In the genomic region with DNA sequence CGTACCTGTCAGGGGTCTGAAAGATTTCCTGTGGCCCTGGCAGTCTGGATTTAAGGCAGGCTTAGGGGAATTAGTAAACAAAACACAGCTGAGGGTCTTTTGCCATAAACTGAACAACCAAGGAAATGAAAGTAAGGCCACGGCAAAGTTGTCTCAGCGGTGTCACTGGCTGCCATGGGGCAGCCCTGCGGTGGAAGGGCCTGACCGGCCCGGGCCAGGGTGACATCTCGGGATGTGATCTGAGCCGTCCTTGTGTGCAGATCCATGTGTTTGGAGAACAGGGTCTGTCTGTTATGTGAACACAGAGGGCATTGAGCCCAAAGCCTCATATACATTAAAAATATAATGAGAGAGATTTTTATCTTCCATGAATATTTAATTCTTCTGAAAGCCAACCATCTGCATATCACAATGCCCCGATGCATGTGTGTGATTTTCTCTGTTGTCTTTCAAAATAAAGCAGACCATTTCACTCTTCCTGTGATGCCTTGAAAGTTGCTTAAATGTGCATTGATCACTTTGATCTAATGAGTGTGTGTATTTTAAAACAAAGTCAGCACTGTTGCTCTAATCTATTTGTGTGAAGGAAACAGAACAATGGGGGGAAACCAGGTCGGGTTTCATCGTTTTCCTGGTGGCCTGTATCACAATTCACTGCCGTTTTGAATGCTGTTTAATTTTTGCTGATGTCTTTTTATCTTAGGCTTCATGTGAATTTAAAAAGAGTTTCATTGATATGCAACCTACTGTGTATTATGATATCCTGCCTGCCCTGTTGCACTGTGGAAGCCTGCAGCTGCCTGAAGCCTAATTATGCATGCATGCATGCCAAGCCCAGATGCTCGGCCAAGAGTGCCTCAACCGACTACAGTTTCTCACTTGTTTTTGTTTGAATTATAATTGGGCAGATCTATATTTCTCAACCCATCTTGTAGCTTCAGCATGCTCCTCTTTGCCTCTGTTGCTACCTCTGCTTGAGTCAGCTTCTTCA, we compare ENCODE assay signal across 12 cellular contexts.
DNase-seq lines count a peak whose midpoint lies in the region; ATAC-seq and TF ChIP-seq lines count a peak whose summit lies in the region.
"Had no signal": no experiment of that assay in that cellular context is flagged by ENCODE, and none has a peak within 500 bp of the region (broad histone marks: within the 10 kb centered on the region; RNA-seq: fewer than 3 reads in every experiment).

No MANE protein-coding gene starts in this region.

- H3K9me3 Mint-ChIP-seq in endothelial cell (ENCODE audit: unreplicated experiment) (no peaks in the 10 kb centered on the region), neural progenitor cell (peaks cover 22% of the 10 kb centered on the region), immature natural killer cell (peaks cover 0 to 5% (median under 1%) of the 10 kb centered on the region in 6 donors)

- no peaks in the 10 kb centered on the region for H3K9me3 ChIP-seq in neural progenitor cell (ENCODE audit: low read depth)
- peaks cover 0 to 3% (median 0%) of the 10 kb centered on the region in 3 donors for H3K9me3 ChIP-seq in gastrocnemius medialis

- H3K27ac Mint-ChIP-seq in endothelial cell (ENCODE audit: unreplicated experiment) (peak overlapping the region; percentile 90), neural progenitor cell (peak overlapping the region; percentile 91), immature natural killer cell (no peak overlapping the region)

- H3K4me1 ChIP-seq in neural progenitor cell = peaks cover 35% of the 10 kb centered on the region
- peaks cover 22% of the 10 kb centered on the region in 2 donors for H3K4me1 ChIP-seq in gastrocnemius medialis
- H3K4me1 ChIP-seq: tibial artery had no signal

- no peak for ATAC-seq in GM21381 (IDR thresholded peaks at IDR 0.05; ENCODE audit: unreplicated experiment)
- ATAC-seq in gastrocnemius medialis = no peak
- ATAC-seq: esophagus mucosa, left colon had no signal

- peaks cover 22% of the 10 kb centered on the region for H3K4me1 Mint-ChIP-seq in endothelial cell (ENCODE audit: unreplicated experiment)
- H3K4me1 Mint-ChIP-seq in neural progenitor cell = peaks cover 42% of the 10 kb centered on the region
- no peaks in the 10 kb centered on the region for H3K4me1 Mint-ChIP-seq in immature natural killer cell

- in situ Hi-C loops in gastrocnemius medialis (cut with MboI; ENCODE audit: low sequenced_read_pairs in 4 of 4) (no loop called here), brain microvascular endothelial cell (cut with HindIII; ENCODE audit: low pct_ligation_motif_present, low sequenced_read_pairs) (no loop called here)

- H2AFZ ChIP-seq in neural progenitor cell (replicated peaks) = no peak overlapping the region

- no peak overlapping the region for H3K4me3 ChIP-seq in H7 (ENCODE audit: insufficient read depth, low read depth, low read length)
- H3K4me3 ChIP-seq in neural progenitor cell = no peak overlapping the region
- no peak overlapping the region for H3K4me3 ChIP-seq in gastrocnemius medialis
- H3K4me3 ChIP-seq in brain microvascular endothelial cell (ENCODE audit: low read depth, low read length) = no peak overlapping the region
- H3K4me3 ChIP-seq: tibial artery had no signal

- H3K36me3 ChIP-seq in H7 (replicated peaks; ENCODE audit: control insufficient read depth, insufficient read depth, low read length) (no peaks in the 10 kb centered on the region), neural progenitor cell (peaks cover 5% of the 10 kb centered on the region), gastrocnemius medialis (no peaks in the 10 kb centered on the region), brain microvascular endothelial cell (replicated peaks) (no peaks in the 10 kb centered on the region)
- H3K36me3 ChIP-seq: tibial artery had no signal

- H3K4me2 ChIP-seq in neural progenitor cell = peak overlapping the region; percentile 70

- no peaks in the 10 kb centered on the region for H3K79me2 ChIP-seq in neural progenitor cell (ENCODE audit: low read depth)

- no peaks in the 10 kb centered on the region for H4K20me1 ChIP-seq in neural progenitor cell (ENCODE audit: low read depth)

- TF ChIP-seq CTCF in endothelial cell (IDR thresholded peaks at IDR 0.05; ENCODE audit: unreplicated experiment) = no peak
- no peak for TF ChIP-seq CTCF in neural progenitor cell (IDR thresholded peaks at IDR 0.05)
- TF ChIP-seq CTCF in gastrocnemius medialis (IDR thresholded peaks at IDR 0.05 in 4 of 5, conservative IDR thresholded peaks at IDR 0.05 in 1 of 5) = no peak
- TF ChIP-seq CTCF in brain microvascular endothelial cell (IDR thresholded peaks at IDR 0.05; ENCODE audit: low read depth, low read length, missing control alignments) = no peak

- H3K36me3 Mint-ChIP-seq in endothelial cell (ENCODE audit: low read depth, unreplicated experiment) = peaks cover 4% of the 10 kb centered on the region
- peaks cover 4% of the 10 kb centered on the region for H3K36me3 Mint-ChIP-seq in neural progenitor cell
- H3K36me3 Mint-ChIP-seq in immature natural killer cell = no peaks in the 10 kb centered on the region

- H3K27me3 ChIP-seq in H7 (ENCODE audit: control insufficient read depth, insufficient read depth, low read length) (no peaks in the 10 kb centered on the region), neural progenitor cell (no peaks in the 10 kb centered on the region), gastrocnemius medialis (no peaks in the 10 kb centered on the region), brain microvascular endothelial cell (replicated peaks) (no peaks in the 10 kb centered on the region)
- H3K27me3 ChIP-seq: tibial artery had no signal

- no peak overlapping the region for H3K9ac ChIP-seq in neural progenitor cell

- peak overlapping the region; percentile 16 for H3K4me3 Mint-ChIP-seq in endothelial cell (ENCODE audit: unreplicated experiment)
- H3K4me3 Mint-ChIP-seq in neural progenitor cell = peak overlapping the region; percentile 51
- H3K4me3 Mint-ChIP-seq in immature natural killer cell = no peak overlapping the region

- DNase-seq in H7 (peak; percentile 25), NCI-H2171 treated with DMSO at 0.1 percent for 48 hours (lab: John Stamatoyannopoulos, UW) (peak; percentile 88), endothelial cell (ENCODE audit: low spot score) (peak; percentile 9), neural progenitor cell (ENCODE audit: low spot score) (peak; percentile 37), gastrocnemius medialis (no peak), brain microvascular endothelial cell (no peak), immature natural killer cell (no peak)
- DNase-seq: DND-41, left colon, tibial artery had no signal

- peak overlapping the region; percentile 41 for H3K27ac ChIP-seq in neural progenitor cell
- H3K27ac ChIP-seq in gastrocnemius medialis = no peak overlapping the region
- no peak overlapping the region for H3K27ac ChIP-seq in brain microvascular endothelial cell
- H3K27ac ChIP-seq: tibial artery had no signal

- H3F3A ChIP-seq in neural progenitor cell (ENCODE audit: low read depth) = peaks cover 28% of the 10 kb centered on the region

- H3K27me3 Mint-ChIP-seq in endothelial cell (ENCODE audit: unreplicated experiment) (peaks cover 2% of the 10 kb centered on the region), neural progenitor cell (ENCODE audit: insufficient read depth, low read depth) (peaks cover 5% of the 10 kb centered on the region), immature natural killer cell (ENCODE audit: low read depth in 3 of 3) (peaks cover 0 to 3% (median 2%) of the 10 kb centered on the region in 3 donors)

- TF ChIP-seq POLR2A in gastrocnemius medialis (IDR thresholded peaks at IDR 0.05) = no peak

- intact Hi-C loops in gastrocnemius medialis (cut with DNase I; ENCODE audit: low total_unique reads) = no loop called here

Comparison
In these comparisons a context has a peak if more than half of its experiments do, and no peak if none do; other contexts are left out.
1. DNase-seq: peak in H7 (single experiment), NCI-H2171 treated with DMSO at 0.1 percent for 48 hours (single experiment), endothelial cell (single experiment) and neural progenitor cell (single experiment); none in gastrocnemius medialis (0 of 2), brain microvascular endothelial cell (single experiment) and immature natural killer cell (0 of 3).
2. H3K27ac Mint-ChIP-seq: peak in endothelial cell (single experiment) and neural progenitor cell (single experiment); none in immature natural killer cell (0 of 6).
3. H3K4me3 Mint-ChIP-seq: peak in endothelial cell (single experiment) and neural progenitor cell (single experiment); none in immature natural killer cell (0 of 5).